28 cellular contexts compared by ENCODE assay signal in the genomic region with DNA sequence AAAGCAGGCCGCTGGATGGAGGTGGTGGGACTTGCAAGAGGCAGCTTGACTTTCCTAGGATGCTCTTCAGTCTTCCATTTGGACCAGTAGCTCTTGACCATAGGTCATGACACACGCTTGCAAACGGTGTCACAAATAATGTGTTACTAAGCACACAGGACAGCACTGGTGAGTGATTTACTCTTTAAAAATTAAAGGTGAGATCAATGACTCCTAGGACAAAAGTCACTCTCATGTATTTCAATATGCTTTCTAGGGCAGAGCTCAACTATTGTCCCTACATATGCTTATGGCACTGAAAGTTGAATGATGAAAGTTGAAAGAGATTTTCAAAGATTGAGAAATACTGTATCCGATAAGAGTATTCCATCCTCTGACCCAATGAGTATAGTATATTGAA.
"Had no signal": no experiment of that assay in that cellular context is flagged by ENCODE, and none has a peak within 500 bp of the region (broad histone marks: within the 10 kb centered on the region; RNA-seq: fewer than 3 reads in every experiment).

No MANE protein-coding gene starts in this region.

- H3K36me3 ChIP-seq: colonic mucosa, esophagus muscularis mucosa, esophagus squamous epithelium, gastrocnemius medialis, gastroesophageal sphincter, heart left ventricle, heart right ventricle had no signal

- DNase-seq: colonic mucosa; cortex of kidney; dermis blood vessel endothelial cell; dorsolateral prefrontal cortex; effector CD4-positive, alpha-beta T cell; effector CD8-positive, alpha-beta T cell; effector memory CD4-positive, alpha-beta T cell; effector memory CD8-positive, alpha-beta T cell; endodermal cell; erythroblast; esophagus squamous epithelium; foreskin fibroblast; foreskin keratinocyte; foreskin melanocyte; gastrocnemius medialis; glutamatergic neuron; head of caudate nucleus; heart left ventricle; heart right ventricle had no signal

- H3K4me3 ChIP-seq: colonic mucosa, coronary artery, dorsolateral prefrontal cortex, esophagus muscularis mucosa, esophagus squamous epithelium, gastrocnemius medialis, gastroesophageal sphincter, heart left ventricle, heart right ventricle had no signal

- H3K27ac ChIP-seq: colonic mucosa, coronary artery, dorsolateral prefrontal cortex, epithelial cell of prostate, esophagus muscularis mucosa, esophagus squamous epithelium, foreskin keratinocyte, gastrocnemius medialis, gastroesophageal sphincter, heart left ventricle, heart right ventricle had no signal

- H3K4me1 ChIP-seq: colonic mucosa, esophagus muscularis mucosa, esophagus squamous epithelium, foreskin keratinocyte, gastrocnemius medialis, gastroesophageal sphincter had no signal

- H3K27me3 ChIP-seq: colonic mucosa, esophagus muscularis mucosa, esophagus squamous epithelium, foreskin keratinocyte, gastrocnemius medialis, gastroesophageal sphincter, heart left ventricle, heart right ventricle had no signal

- FAIRE-seq: colon, endometrium, endothelial cell of umbilical vein, frontal cortex had no signal

- ATAC-seq: effector memory CD8-positive, alpha-beta T cell; esophagus mucosa; foreskin keratinocyte; gastrocnemius medialis; gastroesophageal sphincter; heart left ventricle; heart right ventricle had no signal

- H3K9me3 ChIP-seq: colonic mucosa, esophagus muscularis mucosa, esophagus squamous epithelium, gastrocnemius medialis, gastroesophageal sphincter, heart left ventricle, heart right ventricle had no signal
